18 cellular contexts compared by ENCODE assay signal in the genomic region with DNA sequence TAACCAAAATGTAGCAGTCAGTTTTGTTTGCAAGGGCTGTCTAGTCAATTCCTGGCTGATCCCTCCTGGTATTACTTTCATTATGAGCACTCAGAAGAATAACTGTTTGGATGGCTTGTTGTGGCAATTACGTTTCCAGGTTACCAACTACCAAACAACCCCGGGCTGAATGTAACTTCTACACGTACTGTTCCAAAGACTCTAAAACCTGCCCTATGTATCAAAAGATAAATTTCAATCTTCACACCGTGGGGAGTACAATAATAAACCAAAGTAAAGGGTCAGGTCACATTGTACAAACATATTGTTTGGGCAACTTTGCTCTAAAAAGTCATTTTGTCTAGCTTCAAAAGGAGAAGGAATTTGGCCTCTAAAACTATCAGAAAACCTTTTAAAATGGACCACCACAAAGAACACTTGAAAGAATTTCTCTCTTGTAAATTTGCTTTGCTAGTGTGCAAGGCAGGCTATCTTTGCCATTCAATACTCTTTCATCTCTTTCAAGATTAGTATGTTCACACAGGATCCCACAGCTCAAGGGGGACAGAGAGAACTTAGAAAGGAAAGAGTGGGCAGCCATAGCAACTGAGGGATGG. TPM values are rescaled to one million over a fixed set of nuclear protein-coding genes. Genes with fewer than 3 reads are reported as not detected.
DNase-seq lines count a peak whose midpoint lies in the region; ATAC-seq, FAIRE-seq and TF ChIP-seq lines count a peak whose summit lies in the region.
"Had no signal": no experiment of that assay in that cellular context is flagged by ENCODE, and none has a peak within 500 bp of the region (broad histone marks: within the 10 kb centered on the region; RNA-seq: fewer than 3 reads in every experiment).

No MANE protein-coding gene starts in this region.

- H3K4me1 Mint-ChIP-seq in Caco-2 (ENCODE audit: low read depth, unreplicated experiment) = peaks cover 59% of the 10 kb centered on the region
- H3K4me1 Mint-ChIP-seq in endodermal cell = no peaks in the 10 kb centered on the region
- H3K4me1 Mint-ChIP-seq: GM23338; memory B cell; stimulated activated memory B cell treated with anti-CD40 and anti-IgM and Interleukin-4, amounts not matched to agents 10 μg/mL and 1 μg/mL and 100 μg/mL, for 72 hours had no signal

- WGBS in K562 (ENCODE audit: insufficient coverage, low coverage, missing lambda C conversion rate) = 0% methylated on average over 4 of the region's 4 CpGs
- 90 to 100% methylated on average over 1 to 4 of the region's 4 CpGs for WGBS in endodermal cell (ENCODE audit: insufficient coverage in 1 of 2, insufficient read length in 1 of 2), 2 experiments

- intact Hi-C loops in Caco-2 (cut with micrococcal nuclease; ENCODE audit: unreplicated experiment) = loop anchor here (1.0 kb wide), 3 partner anchors 8 to 17 kb away; no protein-coding TSS in a partner anchor
- intact Hi-C loops in K562 (cut with micrococcal nuclease) = no loop called here
- intact Hi-C loops in lower lobe of right lung (cut with DNase I) = no loop called here

- ATAC-seq in K562 = no peak
- ATAC-seq in lower lobe of right lung = peak; percentile 30 to 57
- no peak for ATAC-seq in HG03439 (IDR thresholded peaks at IDR 0.05; ENCODE audit: unreplicated experiment)
- ATAC-seq: GM23338; stimulated activated memory B cell treated with anti-CD40 and anti-IgM and Interleukin-4, amounts not matched to agents 10 μg/mL and 1 μg/mL and 100 μg/mL, for 72 hours had no signal

- no peak overlapping the region for H3K4me2 ChIP-seq in K562 (ENCODE audit: insufficient read depth, low read length)
- H3K4me2 ChIP-seq: GM23338 had no signal

- TF ChIP-seq EP300 in K562 (IDR thresholded peaks at IDR 0.05; ENCODE audit: low read length) = no peak

- H3K79me2 ChIP-seq in K562 (ENCODE audit: control insufficient read depth, insufficient read depth, low read length) = no peaks in the 10 kb centered on the region

- in situ Hi-C loops in K562 (cut with MboI) = no loop called here

- H3K27ac Mint-ChIP-seq in Caco-2 (ENCODE audit: unreplicated experiment) = peak overlapping the region; percentile 93
- H3K27ac Mint-ChIP-seq in endodermal cell = no peak overlapping the region
- H3K27ac Mint-ChIP-seq: GM23338; memory B cell; stimulated activated memory B cell treated with anti-CD40 and anti-IgM and Interleukin-4, amounts not matched to agents 10 μg/mL and 1 μg/mL and 100 μg/mL, for 72 hours had no signal

- no peaks in the 10 kb centered on the region for H3K9me3 Mint-ChIP-seq in Caco-2 (ENCODE audit: unreplicated experiment)
- no peaks in the 10 kb centered on the region for H3K9me3 Mint-ChIP-seq in endodermal cell
- H3K9me3 Mint-ChIP-seq: GM23338; memory B cell; stimulated activated memory B cell treated with anti-CD40 and anti-IgM and Interleukin-4, amounts not matched to agents 10 μg/mL and 1 μg/mL and 100 μg/mL, for 72 hours had no signal

- H2AFZ ChIP-seq in K562 (ENCODE audit: low read depth, low read length) = no peak overlapping the region
- H2AFZ ChIP-seq: GM23338 had no signal

- no peaks in the 10 kb centered on the region for H4K20me1 ChIP-seq in K562 (replicated peaks; ENCODE audit: control insufficient read depth, insufficient read depth, low read length)

- no peaks in the 10 kb centered on the region; the same call in 1 of the 2 replicates for H3K36me3 ChIP-seq in Caco-2 (ENCODE audit: control insufficient read depth, insufficient read depth, low read length)
- no peaks in the 10 kb centered on the region for H3K36me3 ChIP-seq in K562 (ENCODE audit: control insufficient read depth, insufficient read depth, low read length)
- no peaks in the 10 kb centered on the region for H3K36me3 ChIP-seq in lower lobe of right lung
- H3K36me3 ChIP-seq in endodermal cell (ENCODE audit: control insufficient read depth, insufficient read depth, low read length) = no peaks in the 10 kb centered on the region

- CTCF ChIA-PET in Caco-2 (lab: Charles Lee) (interaction anchor here (0.5 to 1.4 kb wide), 4 partner anchors 8 to 39 kb away, joined by 3 to 5 read pairs (median 4); no protein-coding TSS in a partner anchor), K562 (lab: Yijun Ruan, JAX; ENCODE audit: low intra/inter-chr PET ratio) (no interaction called here)

- peak; percentile 51 to 76 for DNase-seq in Caco-2
- DNase-seq in NCI-H2227 (lab: John Stamatoyannopoulos, UW; ENCODE audit: unreplicated experiment) = peak; percentile 66
- DNase-seq in K562 (ENCODE audit: extremely low read depth in 1 of 4, low spot score in 3 of 4) = no peak
- DNase-seq in lower lobe of right lung = no peak
- DNase-seq in endodermal cell = no peak
- no peak for DNase-seq in GOT3 (lab: John Stamatoyannopoulos, UW)
- DNase-seq in activated T-cell treated with anti-CD3 and anti-CD28 coated beads, Interleukin-2, amount 50 U/mL, for 48 hours = no peak
- DNase-seq: amniotic stem cell, DMS79 treated with DMSO at 0.1 percent for 48 hours, foreskin fibroblast, nucleus accumbens, SW 1271 had no signal

- no peak for TF ChIP-seq POLR2A in K562 (conservative IDR thresholded peaks at IDR 0.05)

- H3K4me3 Mint-ChIP-seq in Caco-2 (ENCODE audit: unreplicated experiment) (peak overlapping the region; percentile 32), endodermal cell (no peak overlapping the region)
- H3K4me3 Mint-ChIP-seq: GM23338; memory B cell; stimulated activated memory B cell treated with anti-CD40 and anti-IgM and Interleukin-4, amounts not matched to agents 10 μg/mL and 1 μg/mL and 100 μg/mL, for 72 hours had no signal

- H3K27ac ChIP-seq in K562 (ENCODE audit: extremely low read depth, low read depth, low read length) (no peak overlapping the region), lower lobe of right lung (no peak overlapping the region), endodermal cell (ENCODE audit: low read depth, low read length) (no peak overlapping the region)
- H3K27ac ChIP-seq: VCaP had no signal

- H3K27me3 Mint-ChIP-seq in Caco-2 (ENCODE audit: insufficient read depth, unreplicated experiment) (no peaks in the 10 kb centered on the region), endodermal cell (ENCODE audit: insufficient read depth) (peaks cover 20% of the 10 kb centered on the region)

- no peak overlapping the region for H3K9ac ChIP-seq in K562 (ENCODE audit: insufficient read depth in 1 of 2, low read depth in 2 of 2, low read length in 2 of 2)
- no peak overlapping the region for H3K9ac ChIP-seq in endodermal cell (ENCODE audit: extremely low read depth, low read length, poor library complexity, severe bottlenecking)

- H3K36me3 Mint-ChIP-seq in Caco-2 (ENCODE audit: insufficient read depth, unreplicated experiment) (peaks cover 76% of the 10 kb centered on the region), endodermal cell (ENCODE audit: low read depth) (no peaks in the 10 kb centered on the region)
- H3K36me3 Mint-ChIP-seq: memory B cell; stimulated activated memory B cell treated with anti-CD40 and anti-IgM and Interleukin-4, amounts not matched to agents 10 μg/mL and 1 μg/mL and 100 μg/mL, for 72 hours had no signal

- H3K9me1 ChIP-seq in K562 (ENCODE audit: control insufficient read depth, insufficient read depth, low read length) = no peaks in the 10 kb centered on the region

- H3K27me3 ChIP-seq in Caco-2 (replicated peaks; ENCODE audit: control insufficient read depth, insufficient read depth, low read length) (no peaks in the 10 kb centered on the region), K562 (ENCODE audit: control insufficient read depth in 2 of 2, insufficient read depth in 2 of 2, low read length in 2 of 2) (no peaks in the 10 kb centered on the region), lower lobe of right lung (ENCODE audit: low read depth) (no peaks in the 10 kb centered on the region), endodermal cell (ENCODE audit: control insufficient read depth, insufficient read depth, low read length, poor library complexity, severe bottlenecking) (no peaks in the 10 kb centered on the region)

- no peak for TF ChIP-seq CTCF in Caco-2 (IDR thresholded peaks at IDR 0.05; ENCODE audit: insufficient read depth in 1 of 2, low read depth in 1 of 2, low read length in 1 of 2, severe bottlenecking in 1 of 2, unreplicated experiment in 1 of 2)
- TF ChIP-seq CTCF in K562 (IDR thresholded peaks at IDR 0.05 in 2 of 3, conservative IDR thresholded peaks at IDR 0.05 in 1 of 3; ENCODE audit: insufficient read depth in 2 of 3, low read depth in 1 of 3, low read length in 3 of 3) = no peak
- no peak for TF ChIP-seq CTCF in lower lobe of right lung (IDR thresholded peaks at IDR 0.05)
- no peak for TF ChIP-seq CTCF in endodermal cell (conservative IDR thresholded peaks at IDR 0.05)

- no TSS peak for BruUV-seq in Caco-2 (replicated peaks; lab: Mats Ljungman, UMichigan)
- no TSS peak for BruUV-seq in K562 (replicated peaks; lab: Mats Ljungman, UMichigan)

- no peak for TF ChIP-seq RAD21 in K562 (CRISPR knock-in tag; conservative IDR thresholded peaks at IDR 0.05 in 1 of 2, IDR thresholded peaks at IDR 0.05 in 1 of 2)

- FAIRE-seq in K562 (lab: Jason Lieb, UNC) = peak; percentile 55

- H3K9me3 ChIP-seq in Caco-2 (no peaks in the 10 kb centered on the region), K562 (replicated peaks; ENCODE audit: control insufficient read depth, insufficient read depth, low read depth, low read length) (no peaks in the 10 kb centered on the region), lower lobe of right lung (no peaks in the 10 kb centered on the region), endodermal cell (ENCODE audit: control insufficient read depth, low read length) (no peaks in the 10 kb centered on the region)

- no peak overlapping the region for H3K4me3 ChIP-seq in Caco-2 (ENCODE audit: low read depth, low read length)
- H3K4me3 ChIP-seq in K562 = no peak overlapping the region
- no peak overlapping the region for H3K4me3 ChIP-seq in lower lobe of right lung
- H3K4me3 ChIP-seq in endodermal cell (ENCODE audit: low read length) = no peak overlapping the region
- H3K4me3 ChIP-seq: GM23338 had no signal

- H3K4me1 ChIP-seq in Caco-2 (peaks cover 82% of the 10 kb centered on the region), K562 (replicated peaks in 1 of 2; ENCODE audit: control insufficient read depth in 2 of 2, insufficient read depth in 2 of 2, low read length in 2 of 2) (no peaks in the 10 kb centered on the region), lower lobe of right lung (no peaks in the 10 kb centered on the region), endodermal cell (ENCODE audit: control insufficient read depth, insufficient read depth, low read length) (no peaks in the 10 kb centered on the region)

- POLR2A ChIA-PET in Caco-2 (lab: Charles Lee) (interaction anchor here (0.8 to 1.1 kb wide), 2 partner anchors 17 to 27 kb away, joined by 3 to 5 read pairs; a partner anchor contains a TSS), K562 (lab: Yijun Ruan, JAX) (no interaction called here)

RNA-seq across cellular contexts. Expression of a gene that starts 27.6 kb away (rescaled TPM):
- total RNA-seq in Caco-2 (2022) (175 and 191 TPM in 2 replicates), K562 (2014; rRNA removed) (not detected in 2 replicates), K562 (2014; rRNA removed; fragmentation: Illumina TruSeq; extraction: Trizol) (not detected in 2 replicates), K562 (2015; rRNA removed; fragmentation: Illumina TruSeq; extraction: Trizol) (not detected in 2 replicates), K562 (2021) (0.04 TPM in 1 of 2 replicates, not detected in the other), lower lobe of right lung (5.6 TPM), endodermal cell (1 to 10 TPM in 1 of 2 donors, under 1 TPM in 1; 0.49 to 1.4 TPM)
- not detected in 2 replicates for total RNA-seq in K562 (2011; cell fraction: chromatin; rRNA removed; ENCODE audit: low replicate concordance)
- not detected in 2 replicates for total RNA-seq in K562 (2011; cell fraction: nucleolus; rRNA removed)
- not detected in 2 replicates for total RNA-seq in K562 (2011; cell fraction: nucleoplasm; rRNA removed)
- polyA plus RNA-seq in K562 (2011; rRNA removed) (not detected in 2 replicates), K562 (2014; fragmentation: Illumina TruSeq; extraction: Trizol) (not detected in 2 replicates), K562 (2014; fragmentation: Nextera tagmentation; extraction: Ambion mirVana) (not detected), K562 (2014; rRNA removed) (not detected in 2 replicates)
- not detected in 2 replicates for polyA plus RNA-seq in K562 (2011; cell fraction: cytosol; rRNA removed)
- polyA plus RNA-seq in K562 (2011; cell fraction: nucleus; rRNA removed) = not detected in 2 replicates
- 0.01 and 0.03 TPM in 2 replicates for polyA plus RNA-seq in K562 (2012)
- not detected in 2 replicates for polyA minus RNA-seq in K562 (2011; rRNA and poly(A)+ RNA removed)
- not detected in 2 replicates for polyA minus RNA-seq in K562 (2011; cell fraction: cytosol; rRNA and poly(A)+ RNA removed)
- polyA minus RNA-seq in K562 (2011; cell fraction: nucleus; rRNA and poly(A)+ RNA removed) = not detected in 2 replicates
- 0.36 TPM for polyA plus RNA-seq in endodermal cell (2013, experiment 1 of 2)
- 0.08 TPM for polyA plus RNA-seq in endodermal cell (2013, experiment 2 of 2)
- total RNA-seq: skeletal muscle tissue had no signal

Comparison
In these comparisons a context has a peak if more than half of its experiments do, and no peak if none do; other contexts are left out.
1. DNase-seq: peak in Caco-2 (2 of 2) and NCI-H2227 (single experiment); none in K562 (0 of 4), lower lobe of right lung (single experiment), endodermal cell (single experiment), GOT3 (single experiment) and activated T-cell treated with anti-CD3 and anti-CD28 coated beads, Interleukin-2, amount 50 U/mL, for 48 hours (0 of 2).
2. ATAC-seq: peak in lower lobe of right lung (2 of 2); none in K562 (single experiment) and HG03439 (single experiment).
3. RNA of a gene that starts 27.6 kb away (total RNA-seq): 175 to 191 TPM in Caco-2; 5.6 TPM in lower lobe of right lung (single experiment), 0.49 to 1.4 TPM in endodermal cell and 0.04 TPM in K562; every median in the first group is over 10 times any median in the second.